ENCODE assay signal across 15 cellular contexts in the genomic region with DNA sequence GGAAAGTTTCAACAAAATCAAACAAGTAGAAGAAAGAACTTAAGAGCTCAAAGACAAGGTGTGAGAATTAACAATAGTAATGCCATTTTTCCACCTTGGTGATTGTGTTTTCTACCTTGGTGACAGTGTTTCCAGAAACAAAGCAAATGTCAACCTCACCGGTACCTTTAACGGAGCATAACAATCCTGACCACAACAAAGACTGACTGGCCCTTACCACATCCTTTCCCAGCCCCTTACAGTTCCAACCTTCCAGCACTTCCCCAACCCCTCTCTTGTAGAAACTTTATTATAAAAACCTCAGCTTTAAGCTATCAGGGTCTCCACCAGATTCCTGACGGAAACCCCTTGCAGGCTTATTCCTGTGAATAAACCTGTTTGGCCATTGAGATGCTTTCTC. TPM values are rescaled to one million over a fixed set of nuclear protein-coding genes. Genes with fewer than 3 reads are reported as not detected.
DNase-seq lines count a peak whose midpoint lies in the region; ATAC-seq, FAIRE-seq and TF ChIP-seq lines count a peak whose summit lies in the region.
"Had no signal": no experiment of that assay in that cellular context is flagged by ENCODE, and none has a peak within 500 bp of the region (broad histone marks: within the 10 kb centered on the region; RNA-seq: fewer than 3 reads in every experiment).

No MANE protein-coding gene starts in this region.

- FAIRE-seq in GM19239 (lab: Jason Lieb, UNC), result peak; percentile 54

- no peak for TF ChIP-seq CTCF in progenitor cell of endocrine pancreas (IDR thresholded peaks at IDR 0.05; ENCODE audit: unreplicated experiment)

- CTCF ChIA-PET in HEK293T (lab: Yijun Ruan, JAX), result no interaction called here

- peaks cover 5 to 37% (median 28%) of the 10 kb centered on the region in 4 donors for H3K4me1 Mint-ChIP-seq in CD4-positive, CD25-positive, alpha-beta regulatory T cell
- peaks cover 30% of the 10 kb centered on the region for H3K4me1 Mint-ChIP-seq in activated naive CD8-positive, alpha-beta T cell treated with anti-CD3 and anti-CD28 coated beads for 36 hours
- peaks cover 6% of the 10 kb centered on the region for H3K4me1 Mint-ChIP-seq in progenitor cell of endocrine pancreas (ENCODE audit: low read depth)

- peaks cover 0 to 21% (median 7%) of the 10 kb centered on the region in 7 donors for H3K9me3 Mint-ChIP-seq in CD4-positive, CD25-positive, alpha-beta regulatory T cell
- H3K9me3 Mint-ChIP-seq in activated naive CD8-positive, alpha-beta T cell treated with anti-CD3 and anti-CD28 coated beads for 36 hours, result peaks cover 16% of the 10 kb centered on the region
- H3K9me3 Mint-ChIP-seq in progenitor cell of endocrine pancreas (ENCODE audit: low read depth), result peaks cover 3% of the 10 kb centered on the region

- peak; percentile 37 to 60 for ATAC-seq in CD4-positive, CD25-positive, alpha-beta regulatory T cell (ENCODE audit: low read depth in 2 of 2)
- ATAC-seq in HG03469 (IDR thresholded peaks at IDR 0.05; ENCODE audit: unreplicated experiment) (peak; percentile 81), esophagus mucosa (no peak)

- POLR2A ChIA-PET in HEK293T (lab: Yijun Ruan, JAX), result no interaction called here

- no peak overlapping the region for H3K4me3 ChIP-seq in CD4-positive, CD25-positive, alpha-beta regulatory T cell (ENCODE audit: low read depth, low read length)
- H3K4me3 ChIP-seq: SJSA1 had no signal

- H3K4me1 ChIP-seq in CD4-positive, CD25-positive, alpha-beta regulatory T cell (ENCODE audit: control insufficient read depth, insufficient read depth, low read length, poor library complexity, severe bottlenecking), result no peaks in the 10 kb centered on the region
- H3K4me1 ChIP-seq: SJSA1 had no signal

- peaks cover 6% of the 10 kb centered on the region for H3K36me3 Mint-ChIP-seq in CD4-positive, CD25-positive, alpha-beta regulatory T cell
- peaks cover 3% of the 10 kb centered on the region for H3K36me3 Mint-ChIP-seq in activated naive CD8-positive, alpha-beta T cell treated with anti-CD3 and anti-CD28 coated beads for 36 hours
- no peaks in the 10 kb centered on the region for H3K36me3 Mint-ChIP-seq in progenitor cell of endocrine pancreas (ENCODE audit: insufficient read depth)

- peaks cover 0 to 10% of the 10 kb centered on the region in 2 experiments for H3K9me3 ChIP-seq in CD4-positive, CD25-positive, alpha-beta regulatory T cell (ENCODE audit: control insufficient read depth in 2 of 2, low read length in 2 of 2)
- H3K9me3 ChIP-seq: SJSA1 had no signal

- peak overlapping the region in 2 of 3 donors; percentile 45 to 53 for H3K27ac Mint-ChIP-seq in CD4-positive, CD25-positive, alpha-beta regulatory T cell
- H3K27ac Mint-ChIP-seq in activated naive CD8-positive, alpha-beta T cell treated with anti-CD3 and anti-CD28 coated beads for 36 hours, result peak overlapping the region; percentile 30
- H3K27ac Mint-ChIP-seq in progenitor cell of endocrine pancreas, result no peak overlapping the region

- peak in 2 of 3 donors; percentile 34 to 74 for DNase-seq in CD4-positive, CD25-positive, alpha-beta regulatory T cell
- DNase-seq in GM19239 (ENCODE audit: insufficient read length, low spot score), result no peak
- peak; percentile 43 for DNase-seq in activated naive CD8-positive, alpha-beta T cell treated with anti-CD3 and anti-CD28 coated beads for 36 hours
- DNase-seq in HEK293T (ENCODE audit: extremely low spot score), result no peak
- no peak for DNase-seq in progenitor cell of endocrine pancreas (ENCODE audit: low spot score, unreplicated experiment)
- DNase-seq in SHP77 treated with DMSO at 0.1 percent for 48 hours (lab: John Stamatoyannopoulos, UW), result no peak
- DNase-seq: activated gamma-delta T cell, mesendoderm, NCI-H1694 treated with DMSO at 0.1 percent for 48 hours, NCI-H774 had no signal

- H3K27me3 ChIP-seq in CD4-positive, CD25-positive, alpha-beta regulatory T cell (ENCODE audit: control insufficient read depth, insufficient read depth, low read length), result peaks cover 10% of the 10 kb centered on the region

- H3K4me3 Mint-ChIP-seq in CD4-positive, CD25-positive, alpha-beta regulatory T cell, result peak overlapping the region in 2 of 4 donors; percentile 3 to 71
- no peak overlapping the region for H3K4me3 Mint-ChIP-seq in activated naive CD8-positive, alpha-beta T cell treated with anti-CD3 and anti-CD28 coated beads for 36 hours
- H3K4me3 Mint-ChIP-seq in progenitor cell of endocrine pancreas (ENCODE audit: low read depth), result no peak overlapping the region

- no peaks in the 10 kb centered on the region for H3K36me3 ChIP-seq in CD4-positive, CD25-positive, alpha-beta regulatory T cell (ENCODE audit: control insufficient read depth, insufficient read depth, low read length)
- H3K36me3 ChIP-seq: SJSA1 had no signal

- H3K27ac ChIP-seq in CD4-positive, CD25-positive, alpha-beta regulatory T cell (ENCODE audit: insufficient read depth, low read length, poor library complexity, severe bottlenecking), result no peak overlapping the region
- H3K27ac ChIP-seq: SJSA1 had no signal

- H3K27me3 Mint-ChIP-seq in CD4-positive, CD25-positive, alpha-beta regulatory T cell, result peaks cover 41% of the 10 kb centered on the region
- H3K27me3 Mint-ChIP-seq in activated naive CD8-positive, alpha-beta T cell treated with anti-CD3 and anti-CD28 coated beads for 36 hours, result no peaks in the 10 kb centered on the region
- H3K27me3 Mint-ChIP-seq in progenitor cell of endocrine pancreas, result peaks cover 13% of the 10 kb centered on the region

TF ChIP-seq in HEK293T, 16 proteins besides CTCF, POLR2A, EP300 and RAD21:
- TF ChIP-seq SUZ12 (IDR thresholded peaks at IDR 0.05), result no peak
- TF ChIP-seq, protein P1, sequence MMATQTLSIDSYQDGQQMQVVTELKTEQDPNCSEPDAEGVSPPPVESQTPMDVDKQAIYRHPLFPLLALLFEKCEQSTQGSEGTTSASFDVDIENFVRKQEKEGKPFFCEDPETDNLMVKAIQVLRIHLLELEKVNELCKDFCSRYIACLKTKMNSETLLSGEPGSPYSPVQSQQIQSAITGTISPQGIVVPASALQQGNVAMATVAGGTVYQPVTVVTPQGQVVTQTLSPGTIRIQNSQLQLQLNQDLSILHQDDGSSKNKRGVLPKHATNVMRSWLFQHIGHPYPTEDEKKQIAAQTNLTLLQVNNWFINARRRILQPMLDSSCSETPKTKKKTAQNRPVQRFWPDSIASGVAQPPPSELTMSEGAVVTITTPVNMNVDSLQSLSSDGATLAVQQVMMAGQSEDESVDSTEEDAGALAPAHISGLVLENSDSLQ (IDR thresholded peaks at IDR 0.05), result no peak
- no peak for TF ChIP-seq ELF4 (IDR thresholded peaks at IDR 0.05)
- TF ChIP-seq LEF1 (IDR thresholded peaks at IDR 0.05; ENCODE audit: borderline replicate concordance), result no peak
- no peak for TF ChIP-seq ZNF384 (IDR thresholded peaks at IDR 0.05)
- TF ChIP-seq TARDBP (IDR thresholded peaks at IDR 0.05), result no peak
- no peak for TF ChIP-seq SP1 (IDR thresholded peaks at IDR 0.05)
- TF ChIP-seq FOXK2 (IDR thresholded peaks at IDR 0.05), result no peak
- no peak for TF ChIP-seq CTBP1 (IDR thresholded peaks at IDR 0.05; ENCODE audit: borderline replicate concordance)
- TF ChIP-seq ARNT (IDR thresholded peaks at IDR 0.05), result no peak
- TF ChIP-seq L3MBTL2 (conservative IDR thresholded peaks at IDR 0.05), result no peak
- TF ChIP-seq NFRKB (IDR thresholded peaks at IDR 0.05), result no peak
- TF ChIP-seq FOXM1 (IDR thresholded peaks at IDR 0.05; ENCODE audit: borderline replicate concordance), result no peak
- no peak for TF ChIP-seq BHLHE40 (IDR thresholded peaks at IDR 0.05; ENCODE audit: borderline replicate concordance)
- TF ChIP-seq HDGF (IDR thresholded peaks at IDR 0.05; ENCODE audit: borderline replicate concordance), result no peak
- no peak for TF ChIP-seq FOXA1 (IDR thresholded peaks at IDR 0.05)
TF ChIP-seq in HEK293T: peak in this region for 0.

RNA-seq across cellular contexts. Expression of a gene that starts 16.7 kb away (rescaled TPM):
- not detected for total RNA-seq in CD4-positive, CD25-positive, alpha-beta regulatory T cell
- not detected for polyA plus RNA-seq in CD4-positive, CD25-positive, alpha-beta regulatory T cell
- not detected for total RNA-seq in activated naive CD8-positive, alpha-beta T cell treated with anti-CD3 and anti-CD28 coated beads for 36 hours
- total RNA-seq in esophagus mucosa (not detected), progenitor cell of endocrine pancreas (0.09 TPM in 1 of 2 replicates, not detected in the other)
- total RNA-seq: epithelial cell of proximal tubule, SJSA1 had no signal

RNA-seq across cellular contexts. Expression of a gene that starts 20.4 kb away (rescaled TPM):
- 21.0 TPM for total RNA-seq in CD4-positive, CD25-positive, alpha-beta regulatory T cell
- 100 to 1,000 TPM in 2 of 4 donors, 10 to 100 TPM in 2; 56.0 to 121 (median 85.6) TPM for polyA plus RNA-seq in CD4-positive, CD25-positive, alpha-beta regulatory T cell
- not detected for total RNA-seq in activated naive CD8-positive, alpha-beta T cell treated with anti-CD3 and anti-CD28 coated beads for 36 hours
- total RNA-seq in esophagus mucosa, result not detected
- not detected in 2 replicates for total RNA-seq in progenitor cell of endocrine pancreas
- total RNA-seq: epithelial cell of proximal tubule, osteocyte, SJSA1 had no signal

Comparison
In these comparisons a context has a peak if more than half of its experiments do, and no peak if none do; other contexts are left out.
1. DNase-seq: peak in CD4-positive, CD25-positive, alpha-beta regulatory T cell (2 of 3) and activated naive CD8-positive, alpha-beta T cell treated with anti-CD3 and anti-CD28 coated beads for 36 hours (single experiment); none in GM19239 (single experiment), HEK293T (single experiment), progenitor cell of endocrine pancreas (single experiment) and SHP77 treated with DMSO at 0.1 percent for 48 hours (single experiment).
2. RNA of a gene that starts 20.4 kb away (total RNA-seq): 21.0 TPM in CD4-positive, CD25-positive, alpha-beta regulatory T cell (single experiment); not detected in progenitor cell of endocrine pancreas, not detected in activated naive CD8-positive, alpha-beta T cell treated with anti-CD3 and anti-CD28 coated beads for 36 hours and not detected in esophagus mucosa (single experiment); every median in the first group is over 10 times any median in the second.